Comparison of ENCODE assay signal across 9 cellular contexts in genomic region chr2:190382851-190383250, GRCh38. TPM values are rescaled to one million over a fixed set of nuclear protein-coding genes. Genes with fewer than 3 reads are reported as not detected.
DNase-seq lines count a peak whose midpoint lies in the region; ATAC-seq, FAIRE-seq and TF ChIP-seq lines count a peak whose summit lies in the region.
"Had no signal": no experiment of that assay in that cellular context is flagged by ENCODE, and none has a peak within 500 bp of the region (broad histone marks: within the 10 kb centered on the region; RNA-seq: fewer than 3 reads in every experiment).

No MANE protein-coding gene starts in this region.

- no peaks in the 10 kb centered on the region for H3F3A ChIP-seq in neural cell (ENCODE audit: insufficient read depth, low read length, poor library complexity, severe bottlenecking)

- H3K9me3 ChIP-seq in H1 (ENCODE audit: insufficient read depth in 2 of 2, low read depth in 1 of 2, low read length in 1 of 2) (no peaks in the 10 kb centered on the region), neural cell (ENCODE audit: low read length) (no peaks in the 10 kb centered on the region)

- no peak overlapping the region for H2BK12ac ChIP-seq in H1 (ENCODE audit: low read depth, low read length)

- H3K4me2 ChIP-seq in H1 (ENCODE audit: insufficient read depth in 1 of 2, low read depth in 2 of 2, low read length in 2 of 2) (no peak overlapping the region), neural cell (ENCODE audit: low read length) (no peak overlapping the region)

- H2AK5ac ChIP-seq in H1 (ENCODE audit: low read depth, low read length): no peak overlapping the region

- H3K36me3 ChIP-seq in H1 (ENCODE audit: control insufficient read depth in 2 of 4, insufficient read depth in 4 of 4, low read length in 3 of 4) (no peaks in the 10 kb centered on the region), neural cell (ENCODE audit: insufficient read depth, low read length) (no peaks in the 10 kb centered on the region)

- TF ChIP-seq EP300 in H1 (IDR thresholded peaks at IDR 0.05; ENCODE audit: borderline replicate concordance in 1 of 2, low read depth in 2 of 2, low read length in 2 of 2) (no peak), neural cell (conservative IDR thresholded peaks at IDR 0.05; ENCODE audit: poor library complexity, severe bottlenecking) (no peak)

- no peaks in the 10 kb centered on the region for H3K23me2 ChIP-seq in H1 (ENCODE audit: low read depth, low read length)

- no peak overlapping the region for H3K9ac ChIP-seq in H1 (replicated peaks in 1 of 4; ENCODE audit: extremely low read depth in 1 of 4, low read depth in 3 of 4, low read length in 3 of 4)
- no peak overlapping the region for H3K9ac ChIP-seq in neural cell (ENCODE audit: low read length)

- no peak overlapping the region for H3K18ac ChIP-seq in H1 (ENCODE audit: extremely low read depth, low read length)

- H3K4me1 ChIP-seq in H1 (replicated peaks in 1 of 4; ENCODE audit: control insufficient read depth in 3 of 4, insufficient read depth in 4 of 4, low read length in 3 of 4): no peaks in the 10 kb centered on the region

- H3K27ac ChIP-seq in H1 (ENCODE audit: low read depth, low read length) (no peak overlapping the region), neural cell (ENCODE audit: low read length) (no peak overlapping the region)

- peak; percentile 70 for ATAC-seq in GM21526 (IDR thresholded peaks at IDR 0.05; ENCODE audit: low FRiP score, unreplicated experiment)

- H3K14ac ChIP-seq in H1 (ENCODE audit: insufficient read length): no peak overlapping the region

- H3K4me3 ChIP-seq in H1 (ENCODE audit: extremely low read depth in 1 of 4, insufficient read depth in 2 of 4, low read depth in 3 of 4, low read length in 4 of 4): no peak overlapping the region
- no peak overlapping the region for H3K4me3 ChIP-seq in neural cell (ENCODE audit: low read length)

- H2BK15ac ChIP-seq in H1 (ENCODE audit: low read length): no peak overlapping the region

- H4K5ac ChIP-seq in H1 (ENCODE audit: insufficient read length, low read depth, low read length): no peak overlapping the region

- no peak for TF ChIP-seq POLR2A in H1 (IDR thresholded peaks at IDR 0.05; ENCODE audit: control extremely low read depth in 1 of 2, low read depth in 2 of 2, low read length in 2 of 2)

- no peak overlapping the region for H3K23ac ChIP-seq in H1 (ENCODE audit: insufficient read length)

- H3K79me2 ChIP-seq in H1 (ENCODE audit: control insufficient read depth in 1 of 2, insufficient read depth in 2 of 2, low read length in 2 of 2) (no peaks in the 10 kb centered on the region), neural cell (replicated peaks; ENCODE audit: insufficient read depth, low read length) (no peaks in the 10 kb centered on the region)

- in situ Hi-C loops in KBM-7 (cut with MboI; ENCODE audit: low pct_unique_long_range_greater_than_20kb, low sequenced_read_pairs): no loop called here

- DNase-seq in activated gamma-delta T cell treated with Interleukin-2 at 50 U/mL for 16 hours: peak; percentile 27
- DNase-seq in activated gamma-delta T cell (lab: John Stamatoyannopoulos, UW): no peak
- peak; percentile 45 for DNase-seq in KBM-7
- DNase-seq in RPMI7951 (ENCODE audit: low read depth): peak; percentile 55
- no peak for DNase-seq in H1 (ENCODE audit: low read depth in 1 of 2, low spot score in 2 of 2)
- DNase-seq in superior temporal gyrus (ENCODE audit: extremely low spot score): no peak

- H4K8ac ChIP-seq in H1 (ENCODE audit: extremely low read depth, insufficient read depth, low read length): no peak overlapping the region

- H3K27me3 ChIP-seq in H1 (replicated peaks in 1 of 4; ENCODE audit: control insufficient read depth in 3 of 4, extremely low read depth in 1 of 4, insufficient read depth in 3 of 4, low read length in 3 of 4): peaks cover 0 to 1% (median 0%) of the 10 kb centered on the region in 4 experiments; a peak in 1 of 7 replicates
- no peaks in the 10 kb centered on the region for H3K27me3 ChIP-seq in neural cell (ENCODE audit: insufficient read depth, low read depth, low read length)

- WGBS in H1 (ENCODE audit: extremely low coverage in 1 of 2, insufficient coverage in 1 of 2, insufficient read length in 1 of 2, insufficient replicate concordance in 2 of 2, low coverage in 1 of 2, low lambda C conversion rate in 2 of 2, missing lambda C conversion rate in 1 of 2), 2 experiments: 75% methylated on average over 1 of the region's 1 CpG; no CpG with 5 or more reads in 1 of the 2 experiments

- POLR2A ChIA-PET in H1 (lab: Charles Lee; ENCODE audit: partially characterized antibody): no interaction called here

- no peak overlapping the region for H2BK20ac ChIP-seq in H1 (ENCODE audit: low read length)

- H3K4ac ChIP-seq in H1 (replicated peaks; ENCODE audit: insufficient read length, low read depth, low read length): no peak overlapping the region

- TF ChIP-seq RAD21 in H1 (IDR thresholded peaks at IDR 0.05 in 1 of 2, conservative IDR thresholded peaks at IDR 0.05 in 1 of 2; ENCODE audit: low read depth in 2 of 2, low read length in 2 of 2) (peak; percentile 81 to 82), neural cell (conservative IDR thresholded peaks at IDR 0.05) (peak; percentile 76)

- H3K9me2 ChIP-seq in neural cell (ENCODE audit: insufficient read depth, low read length): no peaks in the 10 kb centered on the region

- CTCF ChIA-PET in H1 (lab: Charles Lee; ENCODE audit: partially characterized antibody): interaction anchor here (0.6 to 2.5 kb wide), 15 partner anchors 8 to 1776 kb away, joined by 3 to 9 read pairs (median 4); partner anchors contain the start of gene HIBCH

- H4K91ac ChIP-seq in H1 (replicated peaks; ENCODE audit: insufficient read length, low read length): no peak overlapping the region

- H3K56ac ChIP-seq in H1 (replicated peaks; ENCODE audit: insufficient read length, low read depth, low read length): no peak overlapping the region

- H2BK5ac ChIP-seq in H1 (ENCODE audit: low read depth, low read length): no peak overlapping the region

- no peaks in the 10 kb centered on the region for H3K79me1 ChIP-seq in H1 (ENCODE audit: low read depth, low read length)

- no peaks in the 10 kb centered on the region for H4K20me1 ChIP-seq in H1 (replicated peaks in 1 of 2; ENCODE audit: control insufficient read depth in 1 of 2, insufficient read depth in 2 of 2, low read length in 2 of 2)
- H4K20me1 ChIP-seq in neural cell (ENCODE audit: insufficient read depth): no peaks in the 10 kb centered on the region

- H2AFZ ChIP-seq in H1 (ENCODE audit: low read length): no peak overlapping the region
- no peak overlapping the region for H2AFZ ChIP-seq in neural cell (ENCODE audit: low read depth, low read length)

- TF ChIP-seq CTCF in H1 (IDR thresholded peaks at IDR 0.05; ENCODE audit: control extremely low read depth in 1 of 3, insufficient read depth in 1 of 3, low read depth in 1 of 3, low read length in 3 of 3): peak in 2 of 3 experiments; percentile 65 to 70; a peak in 3 of 4 replicates
- TF ChIP-seq CTCF in neural cell (IDR thresholded peaks at IDR 0.05; ENCODE audit: poor library complexity, severe bottlenecking): peak; percentile 72

- no peak overlapping the region for H2BK120ac ChIP-seq in H1 (replicated peaks; ENCODE audit: low read depth, low read length)

- peak; percentile 74 for FAIRE-seq in H1 (lab: Jason Lieb, UNC)
- FAIRE-seq: endometrium had no signal

TF ChIP-seq in H1, 55 proteins besides CTCF, POLR2A, EP300 and RAD21 (continues in another document):
- TF ChIP-seq SUZ12 (IDR thresholded peaks at IDR 0.05; ENCODE audit: low read length): no peak

TF ChIP-seq in neural cell, 6 proteins besides CTCF, POLR2A, EP300 and RAD21:
- peak; percentile 86 for TF ChIP-seq SMC3 (conservative IDR thresholded peaks at IDR 0.05; ENCODE audit: poor library complexity)
- TF ChIP-seq EZH2 (IDR thresholded peaks at IDR 0.05; ENCODE audit: borderline replicate concordance, insufficient read depth, low read length, poor library complexity, severe bottlenecking): no peak
TF ChIP-seq in neural cell: peak in this region for 1.

RNA-seq across cellular contexts. Expression of gene MFSD6, which starts 25.3 kb away (rescaled TPM):
- 8.2 and 13.5 TPM in 2 replicates for total RNA-seq in RPMI7951 (2014; rRNA removed; shearing (Covaris generic))
- 5.1 and 6.3 TPM in 2 replicates for total RNA-seq in H1 (2021; fragmentation: NEBNext Ultra II Directional; extraction: Animal tissue kit (Norgen Biotek cat#: 25700))
- polyA plus RNA-seq in H1 (2011; rRNA removed): 1.8 and 2.7 TPM in 2 replicates
- 2.5 TPM for polyA plus RNA-seq in H1 (2011; cell fraction: cytosol; rRNA removed)
- 7.3 TPM for polyA plus RNA-seq in H1 (2011; cell fraction: nucleus; rRNA removed)
- 2.8 to 4.1 TPM (median 3.2 TPM) in 4 replicates for polyA plus RNA-seq in H1 (2012, experiment 1 of 2)
- 0.35 TPM for polyA plus RNA-seq in H1 (2012, experiment 2 of 2)
- polyA plus RNA-seq in H1 (2013, experiment 1 of 2): 5.7 TPM
- 5.9 TPM for polyA plus RNA-seq in H1 (2013, experiment 2 of 2)
- 4.7 and 6.7 TPM in 2 replicates for polyA minus RNA-seq in H1 (2011; rRNA and poly(A)+ RNA removed)
- 9.4 TPM for polyA minus RNA-seq in H1 (2011; cell fraction: cytosol; rRNA and poly(A)+ RNA removed)
- polyA minus RNA-seq in H1 (2011; cell fraction: nucleus; rRNA and poly(A)+ RNA removed): 17.0 TPM
- polyA plus RNA-seq in neural cell: 11.8 and 15.8 TPM in 2 replicates
- polyA minus RNA-seq in neural cell: 50.9 and 66.7 TPM in 2 replicates

RNA-seq across cellular contexts. Expression of gene INPP1, which starts 39.5 kb away (rescaled TPM):
- 13.3 and 13.5 TPM in 2 replicates for total RNA-seq in RPMI7951 (2014; rRNA removed; shearing (Covaris generic))
- 2.5 and 3.0 TPM in 2 replicates for total RNA-seq in H1 (2021; fragmentation: NEBNext Ultra II Directional; extraction: Animal tissue kit (Norgen Biotek cat#: 25700))
- polyA plus RNA-seq in H1 (2011; rRNA removed): 0.83 and 0.88 TPM in 2 replicates
- polyA plus RNA-seq in H1 (2011; cell fraction: cytosol; rRNA removed): 0.93 TPM
- 1.1 TPM for polyA plus RNA-seq in H1 (2011; cell fraction: nucleus; rRNA removed)
- 1.6 to 3.0 TPM (median 2.2 TPM) in 4 replicates for polyA plus RNA-seq in H1 (2012, experiment 1 of 2)
- polyA plus RNA-seq in H1 (2012, experiment 2 of 2): 2.0 TPM
- 2.5 TPM for polyA plus RNA-seq in H1 (2013, experiment 1 of 2)
- 2.0 TPM for polyA plus RNA-seq in H1 (2013, experiment 2 of 2)
- 0.88 and 0.91 TPM in 2 replicates for polyA minus RNA-seq in H1 (2011; rRNA and poly(A)+ RNA removed)
- 1.4 TPM for polyA minus RNA-seq in H1 (2011; cell fraction: cytosol; rRNA and poly(A)+ RNA removed)
- 2.0 TPM for polyA minus RNA-seq in H1 (2011; cell fraction: nucleus; rRNA and poly(A)+ RNA removed)
- polyA plus RNA-seq in neural cell: 15.1 and 20.9 TPM in 2 replicates
- 5.4 and 5.6 TPM in 2 replicates for polyA minus RNA-seq in neural cell

Comparison
In these comparisons a context has a peak if more than half of its experiments do, and no peak if none do; other contexts are left out.
1. DNase-seq: peak in activated gamma-delta T cell treated with Interleukin-2 at 50 U/mL for 16 hours (single experiment), KBM-7 (single experiment) and RPMI7951 (single experiment); none in activated gamma-delta T cell (single experiment), H1 (0 of 2) and superior temporal gyrus (single experiment).